In genomic region chr6:42230320-42231034, GRCh38 we compare ENCODE assay signal across 9 cellular contexts. TPM values are rescaled to one million over a fixed set of nuclear protein-coding genes. Genes with fewer than 3 reads are reported as not detected.
DNase-seq lines count a peak whose midpoint lies in the region; ATAC-seq and TF ChIP-seq lines count a peak whose summit lies in the region.
"Had no signal": no experiment of that assay in that cellular context is flagged by ENCODE, and none has a peak within 500 bp of the region (broad histone marks: within the 10 kb centered on the region; RNA-seq: fewer than 3 reads in every experiment).

No MANE protein-coding gene starts in this region.

- DNase-seq in Daoy (ENCODE audit: low read depth), result peak; percentile 25
- DNase-seq in astrocyte of the hippocampus (ENCODE audit: low read depth, low spot score), result peak; percentile 33
- no peak for DNase-seq in right lobe of liver
- no peak for DNase-seq in MV-4-11 (lab: John Stamatoyannopoulos, UW)
- DNase-seq in NCI-H2107 (lab: John Stamatoyannopoulos, UW), result no peak
- DNase-seq: mucosa of descending colon had no signal

- WGBS in right lobe of liver (ENCODE audit: insufficient coverage, low coverage, low lambda C conversion rate, missing lambda C conversion rate), result 59% methylated on average over 6 of the region's 6 CpGs

- no peak for TF ChIP-seq EP300 in Ishikawa (IDR thresholded peaks at IDR 0.05; ENCODE audit: borderline replicate concordance)

- no peak overlapping the region for H3K4me3 Mint-ChIP-seq in stimulated activated memory B cell treated with anti-CD40 and anti-IgM and Interleukin-4, amounts not matched to agents 10 μg/mL and 1 μg/mL and 100 μg/mL, for 72 hours

- H3K36me3 ChIP-seq in right lobe of liver, result no peaks in the 10 kb centered on the region

- no peaks in the 10 kb centered on the region for H3K27me3 ChIP-seq in right lobe of liver

- no peaks in the 10 kb centered on the region for H3K27me3 Mint-ChIP-seq in stimulated activated memory B cell treated with anti-CD40 and anti-IgM and Interleukin-4, amounts not matched to agents 10 μg/mL and 1 μg/mL and 100 μg/mL, for 72 hours

- no peak overlapping the region for H3K27ac Mint-ChIP-seq in stimulated activated memory B cell treated with anti-CD40 and anti-IgM and Interleukin-4, amounts not matched to agents 10 μg/mL and 1 μg/mL and 100 μg/mL, for 72 hours

- intact Hi-C loops in right lobe of liver (cut with DNase I), result no loop called here

- TF ChIP-seq CTCF in right lobe of liver (IDR thresholded peaks at IDR 0.05), result peak; percentile 25 to 35 (median 28)

- TF ChIP-seq POLR2A in right lobe of liver (IDR thresholded peaks at IDR 0.05) (no peak), GM18505 (IDR thresholded peaks at IDR 0.05; ENCODE audit: borderline replicate concordance, extremely low read depth, insufficient read depth, insufficient read length) (no peak)

- H3K4me1 Mint-ChIP-seq in stimulated activated memory B cell treated with anti-CD40 and anti-IgM and Interleukin-4, amounts not matched to agents 10 μg/mL and 1 μg/mL and 100 μg/mL, for 72 hours, result peaks cover under 1% of the 10 kb centered on the region

- ATAC-seq in right lobe of liver (peak in 1 of 4 donors; percentile 31), GM18505 (IDR thresholded peaks at IDR 0.05; ENCODE audit: unreplicated experiment) (no peak)
- ATAC-seq in stimulated activated memory B cell treated with anti-CD40 and anti-IgM and Interleukin-4, amounts not matched to agents 10 μg/mL and 1 μg/mL and 100 μg/mL, for 72 hours, result no peak
- ATAC-seq: mucosa of descending colon had no signal

- no peaks in the 10 kb centered on the region for H3K9me3 Mint-ChIP-seq in stimulated activated memory B cell treated with anti-CD40 and anti-IgM and Interleukin-4, amounts not matched to agents 10 μg/mL and 1 μg/mL and 100 μg/mL, for 72 hours

- no peak overlapping the region for H3K4me3 ChIP-seq in right lobe of liver
- H3K4me3 ChIP-seq: mucosa of descending colon had no signal

- peaks cover 15% of the 10 kb centered on the region for H3K36me3 Mint-ChIP-seq in stimulated activated memory B cell treated with anti-CD40 and anti-IgM and Interleukin-4, amounts not matched to agents 10 μg/mL and 1 μg/mL and 100 μg/mL, for 72 hours

- no peaks in the 10 kb centered on the region for H3K9me3 ChIP-seq in right lobe of liver
- H3K9me3 ChIP-seq: mucosa of descending colon had no signal

- TF ChIP-seq RAD21 in Ishikawa (IDR thresholded peaks at IDR 0.05; ENCODE audit: low read depth), result peak; percentile 61

- H3K4me1 ChIP-seq in right lobe of liver, result peaks cover 0 to 9% (median 0%) of the 10 kb centered on the region in 4 donors

- H3K27ac ChIP-seq in right lobe of liver, result no peak overlapping the region

TF ChIP-seq in Ishikawa, 13 proteins besides CTCF, POLR2A, EP300 and RAD21:
- TF ChIP-seq TEAD4 (IDR thresholded peaks at IDR 0.05) (no peak), NFIC (IDR thresholded peaks at IDR 0.05) (no peak), TAF1 (IDR thresholded peaks at IDR 0.05; ENCODE audit: low read depth) (no peak), YY1 (IDR thresholded peaks at IDR 0.05; ENCODE audit: low read depth) (no peak), TCF12 (IDR thresholded peaks at IDR 0.05; ENCODE audit: low read depth) (no peak), ZBTB7A (IDR thresholded peaks at IDR 0.05; ENCODE audit: low read depth) (no peak), USF1 (IDR thresholded peaks at IDR 0.05) (no peak), EGR1 (IDR thresholded peaks at IDR 0.05) (no peak), CEBPB (IDR thresholded peaks at IDR 0.05) (no peak)
- TF ChIP-seq, protein P1, sequence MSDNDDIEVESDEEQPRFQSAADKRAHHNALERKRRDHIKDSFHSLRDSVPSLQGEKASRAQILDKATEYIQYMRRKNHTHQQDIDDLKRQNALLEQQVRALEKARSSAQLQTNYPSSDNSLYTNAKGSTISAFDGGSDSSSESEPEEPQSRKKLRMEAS (IDR thresholded peaks at IDR 0.05), result no peak
- TF ChIP-seq, protein P2, sequence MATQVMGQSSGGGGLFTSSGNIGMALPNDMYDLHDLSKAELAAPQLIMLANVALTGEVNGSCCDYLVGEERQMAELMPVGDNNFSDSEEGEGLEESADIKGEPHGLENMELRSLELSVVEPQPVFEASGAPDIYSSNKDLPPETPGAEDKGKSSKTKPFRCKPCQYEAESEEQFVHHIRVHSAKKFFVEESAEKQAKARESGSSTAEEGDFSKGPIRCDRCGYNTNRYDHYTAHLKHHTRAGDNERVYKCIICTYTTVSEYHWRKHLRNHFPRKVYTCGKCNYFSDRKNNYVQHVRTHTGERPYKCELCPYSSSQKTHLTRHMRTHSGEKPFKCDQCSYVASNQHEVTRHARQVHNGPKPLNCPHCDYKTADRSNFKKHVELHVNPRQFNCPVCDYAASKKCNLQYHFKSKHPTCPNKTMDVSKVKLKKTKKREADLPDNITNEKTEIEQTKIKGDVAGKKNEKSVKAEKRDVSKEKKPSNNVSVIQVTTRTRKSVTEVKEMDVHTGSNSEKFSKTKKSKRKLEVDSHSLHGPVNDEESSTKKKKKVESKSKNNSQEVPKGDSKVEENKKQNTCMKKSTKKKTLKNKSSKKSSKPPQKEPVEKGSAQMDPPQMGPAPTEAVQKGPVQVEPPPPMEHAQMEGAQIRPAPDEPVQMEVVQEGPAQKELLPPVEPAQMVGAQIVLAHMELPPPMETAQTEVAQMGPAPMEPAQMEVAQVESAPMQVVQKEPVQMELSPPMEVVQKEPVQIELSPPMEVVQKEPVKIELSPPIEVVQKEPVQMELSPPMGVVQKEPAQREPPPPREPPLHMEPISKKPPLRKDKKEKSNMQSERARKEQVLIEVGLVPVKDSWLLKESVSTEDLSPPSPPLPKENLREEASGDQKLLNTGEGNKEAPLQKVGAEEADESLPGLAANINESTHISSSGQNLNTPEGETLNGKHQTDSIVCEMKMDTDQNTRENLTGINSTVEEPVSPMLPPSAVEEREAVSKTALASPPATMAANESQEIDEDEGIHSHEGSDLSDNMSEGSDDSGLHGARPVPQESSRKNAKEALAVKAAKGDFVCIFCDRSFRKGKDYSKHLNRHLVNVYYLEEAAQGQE (IDR thresholded peaks at IDR 0.05; ENCODE audit: low read depth), result no peak

RNA-seq across cellular contexts. Expression of gene MRPS10, which starts 12.8 kb away (rescaled TPM):
- total RNA-seq in Daoy (2014; rRNA removed; shearing (Covaris generic)), result 95.7 and 99.2 TPM in 2 replicates
- 10 to 100 TPM; 17.7 to 35.3 (median 20.1) TPM for total RNA-seq in right lobe of liver

RNA-seq across cellular contexts. Expression of gene GUCA1B, which starts 35.7 kb away (rescaled TPM):
- 0.21 and 0.40 TPM in 2 replicates for total RNA-seq in Daoy (2014; rRNA removed; shearing (Covaris generic))
- total RNA-seq in right lobe of liver, result under 1 TPM in 5 of 6 experiments, not detected in 1; 0.25 to 0.93 (median 0.68) TPM

RNA-seq across cellular contexts. Expression of gene GUCA1A, which starts 57.3 kb away (rescaled TPM):
- not detected in 2 replicates for total RNA-seq in Daoy (2014; rRNA removed; shearing (Covaris generic))
- not detected for total RNA-seq in right lobe of liver
- total RNA-seq: mucosa of descending colon had no signal

Comparison
In these comparisons a context has a peak if more than half of its experiments do, and no peak if none do; other contexts are left out.
1. DNase-seq: peak in Daoy (single experiment) and astrocyte of the hippocampus (single experiment); none in right lobe of liver (0 of 3), MV-4-11 (single experiment) and NCI-H2107 (single experiment).